Comparison of ENCODE assay signal across 8 cellular contexts in genomic region chr6:43304882-43305281, GRCh38. TPM values are rescaled to one million over a fixed set of nuclear protein-coding genes. Genes with fewer than 3 reads are reported as not detected.
"Had no signal": no experiment of that assay in that cellular context is flagged by ENCODE, and none has a peak within 500 bp of the region (broad histone marks: within the 10 kb centered on the region; RNA-seq: fewer than 3 reads in every experiment).

No MANE protein-coding gene starts in this region.

- H3K4me3 ChIP-seq: GM23338, HAP-1 had no signal

- H3K9me3 Mint-ChIP-seq: GM23338, IgD-negative memory B cell had no signal

- ATAC-seq: GM23338, HCT116 had no signal

- H3K36me3 ChIP-seq: HAP-1 had no signal

- H3K4me2 ChIP-seq: GM23338 had no signal

- H3K27ac Mint-ChIP-seq: GM23338, IgD-negative memory B cell had no signal

- H3K9me3 ChIP-seq: HAP-1 had no signal

- H3K4me3 Mint-ChIP-seq: GM23338, IgD-negative memory B cell had no signal

- H2AFZ ChIP-seq: GM23338 had no signal

- DNase-seq: KG1 had no signal

RNA-seq across cellular contexts. Expression of gene CRIP3, which starts 3.7 kb away (rescaled TPM):
- total RNA-seq: H4, HT-29 had no signal

RNA-seq across cellular contexts. Expression of gene SLC22A7, which starts 6.8 kb away (rescaled TPM):
- total RNA-seq: GM23338, H4, H7, HT-29 had no signal
- polyA plus RNA-seq: IgD-negative memory B cell had no signal
